ENCODE assay signal across 7 cellular contexts in genomic region chr3:134371542-134372324, GRCh38. TPM values are rescaled to one million over a fixed set of nuclear protein-coding genes. Genes with fewer than 3 reads are reported as not detected.
DNase-seq lines count a peak whose midpoint lies in the region; ATAC-seq and TF ChIP-seq lines count a peak whose summit lies in the region.

No MANE protein-coding gene starts in this region.

- peaks cover 26 to 40% of the 10 kb centered on the region in 2 donors for H3K4me1 ChIP-seq in lung (ENCODE audit: control insufficient read depth in 2 of 2, insufficient read depth in 2 of 2, low read length in 2 of 2)
- H3K4me1 ChIP-seq in tibial nerve: peaks cover 23 to 77% (median 62%) of the 10 kb centered on the region in 4 donors

- TF ChIP-seq RAD21 in Ishikawa (IDR thresholded peaks at IDR 0.05; ENCODE audit: low read depth): no peak

- no peak for ATAC-seq in lung (ENCODE audit: insufficient read depth, low FRiP score)
- no peak for ATAC-seq in HG03159 (IDR thresholded peaks at IDR 0.05; ENCODE audit: unreplicated experiment)
- no peak for ATAC-seq in GM19395 (IDR thresholded peaks at IDR 0.05; ENCODE audit: unreplicated experiment)

- TF ChIP-seq CTCF in lung (IDR thresholded peaks at IDR 0.05; ENCODE audit: control extremely low read depth, extremely low read depth): no peak
- TF ChIP-seq CTCF in tibial nerve (IDR thresholded peaks at IDR 0.05): no peak

- no peak for TF ChIP-seq EP300 in Ishikawa (IDR thresholded peaks at IDR 0.05; ENCODE audit: borderline replicate concordance)
- no peak for TF ChIP-seq EP300 in tibial nerve (IDR thresholded peaks at IDR 0.05)

- WGBS in lung, 2 donors: 51 to 72% methylated on average over 7 of the region's 7 CpGs
- 28 to 40% methylated on average over 6 to 7 of the region's 7 CpGs for WGBS in tibial nerve, 2 donors

- no peaks in the 10 kb centered on the region for H3K27me3 ChIP-seq in lung (ENCODE audit: control insufficient read depth, insufficient read depth)
- no peaks in the 10 kb centered on the region for H3K27me3 ChIP-seq in tibial nerve

- DNase-seq in lung (ENCODE audit: low spot score) (no peak), tibial nerve (ENCODE audit: low spot score in 2 of 2) (no peak), NCI-H446 treated with DMSO at 0.1 percent for 48 hours (lab: John Stamatoyannopoulos, UW) (no peak)

- TF ChIP-seq POLR2A in tibial nerve (IDR thresholded peaks at IDR 0.05): no peak

- H3K36me3 ChIP-seq in lung (ENCODE audit: control insufficient read depth in 2 of 2, insufficient read depth in 2 of 2, low read length in 2 of 2): peaks cover 11 to 22% of the 10 kb centered on the region in 2 donors
- peaks cover 9 to 51% (median 16%) of the 10 kb centered on the region in 3 donors for H3K36me3 ChIP-seq in tibial nerve

- H3K27ac ChIP-seq in cingulate gyrus (ENCODE audit: low read depth, low read length) (peak overlapping the region; percentile 99), lung (ENCODE audit: low read depth in 1 of 2, low read length in 1 of 2) (peak overlapping the region; percentile 71 to 91), tibial nerve (peak overlapping the region; percentile 89 to 100 (median 94))

- H3K4me3 ChIP-seq in lung: peak overlapping the region; percentile 12
- peak overlapping the region; percentile 66 to 86 (median 78) for H3K4me3 ChIP-seq in tibial nerve

- H3K9me3 ChIP-seq in lung (ENCODE audit: control insufficient read depth in 2 of 2, insufficient read depth in 1 of 2, low read length in 1 of 2) (no peaks in the 10 kb centered on the region), tibial nerve (no peaks in the 10 kb centered on the region)

TF ChIP-seq in Ishikawa, 13 proteins besides CTCF, POLR2A, EP300 and RAD21:
- TF ChIP-seq CREB1 (IDR thresholded peaks at IDR 0.05; ENCODE audit: low read depth) (no peak), TAF1 (IDR thresholded peaks at IDR 0.05; ENCODE audit: low read depth) (no peak), TEAD4 (IDR thresholded peaks at IDR 0.05) (peak; percentile 27; the same call in 1 of the 2 replicates), USF1 (IDR thresholded peaks at IDR 0.05) (no peak), YY1 (IDR thresholded peaks at IDR 0.05; ENCODE audit: low read depth) (no peak), ZBTB7A (IDR thresholded peaks at IDR 0.05; ENCODE audit: low read depth) (no peak), MAX (IDR thresholded peaks at IDR 0.05) (peak; percentile 12; the same call in 1 of the 2 replicates), REST (IDR thresholded peaks at IDR 0.05; ENCODE audit: low read depth) (no peak), CEBPB (IDR thresholded peaks at IDR 0.05) (no peak), EGR1 (IDR thresholded peaks at IDR 0.05) (no peak), NFIC (IDR thresholded peaks at IDR 0.05) (no peak), TCF12 (IDR thresholded peaks at IDR 0.05; ENCODE audit: low read depth) (no peak; the same call in 1 of the 2 replicates)

RNA-seq across cellular contexts. Expression of gene AMOTL2, which starts 2.5 kb away (rescaled TPM):
- 100 to 1,000 TPM; 122 to 129 TPM for total RNA-seq in lung
- 10 to 100 TPM; 27.4 to 30.1 TPM for polyA plus RNA-seq in lung
- total RNA-seq in tibial nerve: 100 to 1,000 TPM; 216 to 337 (median 255) TPM
